Comparison of ENCODE assay signal across 33 cellular contexts in the genomic region with DNA sequence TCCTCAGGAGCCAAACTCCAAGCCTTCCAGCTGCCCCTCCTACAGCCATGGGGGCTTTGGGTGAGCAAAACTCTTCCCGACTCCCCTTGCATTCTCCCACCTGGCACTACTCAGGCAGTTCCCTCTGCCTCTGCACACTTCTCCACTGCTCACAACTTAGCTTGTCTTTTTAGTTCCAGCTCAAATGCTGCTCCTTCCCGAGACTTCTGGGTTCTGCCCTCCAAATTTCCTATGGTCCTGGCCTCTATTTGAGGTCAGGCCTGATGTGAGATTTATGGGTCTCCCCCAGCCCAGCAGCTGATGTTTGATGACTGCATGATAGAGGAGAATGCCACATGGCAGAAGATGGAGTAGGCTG. TPM values are rescaled to one million over a fixed set of nuclear protein-coding genes. Genes with fewer than 3 reads are reported as not detected.
"Had no signal": no experiment of that assay in that cellular context is flagged by ENCODE, and none has a peak within 500 bp of the region (broad histone marks: within the 10 kb centered on the region; RNA-seq: fewer than 3 reads in every experiment).

No MANE protein-coding gene starts in this region.

- H3K27ac Mint-ChIP-seq: immature natural killer cell; memory B cell; naive thymus-derived CD4-positive, alpha-beta T cell; natural killer cell treated with Interleukin-12 subunit alpha and Interleukin-12 subunit beta and Interleukin-15 and Interleukin-18, amount 100 ng/mL, for 72 hours; progenitor cell of endocrine pancreas; stimulated activated memory B cell treated with anti-CD40 and anti-IgM and Interleukin-4, amounts not matched to agents 10 μg/mL and 1 μg/mL and 100 μg/mL, for 72 hours; stimulated activated naive CD8-positive, alpha-beta T cell treated with anti-CD3 and anti-CD28 coated beads, Interleukin-15, amount 100 ng/mL, for 72 hours; type B pancreatic cell had no signal

- DNase-seq: hypothalamus; immature natural killer cell; kidney; left ventricle myocardium inferior; midbrain; mucosa of descending colon; naive thymus-derived CD4-positive, alpha-beta T cell; occipital lobe; stimulated activated CD4-positive, alpha-beta T cell treated with anti-CD3 and anti-CD28 coated beads, Interleukin-1b, Interleukin-23, amount 100 ng/mL, for 48 hours; stimulated activated CD4-positive, alpha-beta T cell treated with anti-CD3 and anti-CD28 coated beads, Interleukin-2, amount 100 ng/mL, for 48 hours; stimulated activated CD4-positive, alpha-beta T cell treated with anti-CD3 and anti-CD28 coated beads, Interleukin-4, amount 100 ng/mL, for 4 hours; stimulated activated naive CD4-positive, alpha-beta T cell treated with Interleukin-2 at 50 U/mL for 16 hours; stimulated activated naive CD8-positive, alpha-beta T cell treated with anti-CD3 and anti-CD28 coated beads, Interleukin-15, amount 100 ng/mL, for 72 hours; substantia nigra had no signal

- H3K36me3 ChIP-seq: left ventricle myocardium inferior, neutrophil, right atrium auricular region, right lobe of liver, tibial nerve, vagina had no signal

- H3K4me1 ChIP-seq: left ventricle myocardium inferior, parathyroid adenoma, right atrium auricular region, right lobe of liver, vagina had no signal

- H3K36me3 Mint-ChIP-seq: immature natural killer cell; memory B cell; naive thymus-derived CD4-positive, alpha-beta T cell; natural killer cell treated with Interleukin-12 subunit alpha and Interleukin-12 subunit beta and Interleukin-15 and Interleukin-18, amount 100 ng/mL, for 72 hours; stimulated activated memory B cell treated with anti-CD40 and anti-IgM and Interleukin-4, amounts not matched to agents 10 μg/mL and 1 μg/mL and 100 μg/mL, for 72 hours; type B pancreatic cell had no signal

- H3K27me3 ChIP-seq: right atrium auricular region, right lobe of liver, vagina had no signal

- H3K27ac ChIP-seq: left ventricle myocardium inferior, neutrophil, parathyroid adenoma, right atrium auricular region, right lobe of liver, tibial nerve, vagina had no signal

- H3K9me3 ChIP-seq: left ventricle myocardium inferior, mucosa of descending colon, neutrophil, right atrium auricular region, right lobe of liver, tibial nerve, vagina had no signal

- H3K9me3 Mint-ChIP-seq: memory B cell; natural killer cell treated with Interleukin-12 subunit alpha and Interleukin-12 subunit beta and Interleukin-15 and Interleukin-18, amount 100 ng/mL, for 72 hours; neural crest cell; stimulated activated memory B cell treated with anti-CD40 and anti-IgM and Interleukin-4, amounts not matched to agents 10 μg/mL and 1 μg/mL and 100 μg/mL, for 72 hours; stimulated activated naive CD8-positive, alpha-beta T cell treated with anti-CD3 and anti-CD28 coated beads, Interleukin-15, amount 100 ng/mL, for 72 hours; type B pancreatic cell had no signal

- H3K4me3 Mint-ChIP-seq: immature natural killer cell; memory B cell; naive thymus-derived CD4-positive, alpha-beta T cell; natural killer cell treated with Interleukin-12 subunit alpha and Interleukin-12 subunit beta and Interleukin-15 and Interleukin-18, amount 100 ng/mL, for 72 hours; neural crest cell; stimulated activated memory B cell treated with anti-CD40 and anti-IgM and Interleukin-4, amounts not matched to agents 10 μg/mL and 1 μg/mL and 100 μg/mL, for 72 hours; stimulated activated naive CD8-positive, alpha-beta T cell treated with anti-CD3 and anti-CD28 coated beads, Interleukin-15, amount 100 ng/mL, for 72 hours; type B pancreatic cell had no signal

- H3K4me3 ChIP-seq: left ventricle myocardium inferior, mucosa of descending colon, right atrium auricular region, right lobe of liver, smooth muscle cell, tibial nerve, vagina had no signal

- H3K4me1 Mint-ChIP-seq: immature natural killer cell; memory B cell; neural crest cell; stimulated activated memory B cell treated with anti-CD40 and anti-IgM and Interleukin-4, amounts not matched to agents 10 μg/mL and 1 μg/mL and 100 μg/mL, for 72 hours had no signal

RNA-seq across cellular contexts. Expression of a gene that starts 5.7 kb away (rescaled TPM):
- total RNA-seq: left ventricle myocardium inferior; lung microvascular endothelial cell; mesenteric fat pad; myocyte; naive thymus-derived CD4-positive, alpha-beta T cell; natural killer cell treated with Interleukin-12 subunit alpha and Interleukin-12 subunit beta and Interleukin-15 and Interleukin-18, amount 100 ng/mL, for 72 hours; neural crest cell; osteocyte; pulmonary artery endothelial cell; renal cortical epithelial cell; right atrium auricular region had no signal
